ENCODE assay signal across 26 cellular contexts in the genomic region with DNA sequence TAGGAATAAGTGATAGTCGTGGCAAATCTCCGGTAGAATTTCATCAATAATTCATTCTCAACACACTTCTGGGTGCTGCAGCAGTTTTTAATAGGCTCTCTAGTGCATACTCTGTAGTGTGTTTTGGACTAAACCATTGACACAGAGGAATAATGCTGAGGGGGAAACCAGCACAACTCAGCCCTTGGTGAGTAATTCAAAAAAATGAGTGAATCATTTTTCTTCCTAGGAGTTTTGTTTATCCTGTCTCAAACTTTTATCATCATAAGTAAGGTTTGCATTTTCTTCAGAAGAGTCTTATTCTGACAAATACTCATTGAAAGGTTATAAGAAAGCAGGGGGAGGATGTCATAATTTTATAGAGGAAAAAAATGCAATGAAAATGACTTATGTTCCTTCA.
DNase-seq lines count a peak whose midpoint lies in the region; ATAC-seq, FAIRE-seq and TF ChIP-seq lines count a peak whose summit lies in the region.
"Had no signal": no experiment of that assay in that cellular context is flagged by ENCODE, and none has a peak within 500 bp of the region (broad histone marks: within the 10 kb centered on the region; RNA-seq: fewer than 3 reads in every experiment).

No MANE protein-coding gene starts in this region.

- POLR2A ChIA-PET in AG04449 (lab: Yijun Ruan, JAX) = no interaction called here

- no peaks in the 10 kb centered on the region for H3K4me1 Mint-ChIP-seq in endodermal cell
- H3K4me1 Mint-ChIP-seq: CD14-positive monocyte; naive thymus-derived CD8-positive, alpha-beta T cell had no signal

- intact Hi-C loops in sigmoid colon (cut with DNase I) = no loop called here

- CTCF ChIA-PET in AG04449 (lab: Yijun Ruan, JAX) = no interaction called here

- H3K27me3 ChIP-seq in bronchial epithelial cell (ENCODE audit: control insufficient read depth, insufficient read depth, low read length) = no peaks in the 10 kb centered on the region
- no peaks in the 10 kb centered on the region for H3K27me3 ChIP-seq in endodermal cell (ENCODE audit: control insufficient read depth, insufficient read depth, low read length, poor library complexity, severe bottlenecking)
- H3K27me3 ChIP-seq in sigmoid colon = no peaks in the 10 kb centered on the region
- H3K27me3 ChIP-seq: upper lobe of right lung had no signal

- DNase-seq in AG04449 (ENCODE audit: low read depth, low spot score) (peak; percentile 37), HPDE6-E6E7 (ENCODE audit: extremely low spot score) (peak; percentile 3), bronchial epithelial cell (ENCODE audit: low read depth) (peak; percentile 22), kidney tubule cell (ENCODE audit: low spot score) (peak; percentile 1), endodermal cell (no peak), sigmoid colon (no peak), SKM-1 treated with dmso at 0.1 percent for 144 hours (lab: John Stamatoyannopoulos, UW; ENCODE audit: unreplicated experiment) (no peak)
- DNase-seq: activated CD4-positive, alpha-beta memory T cell treated with anti-CD3 and anti-CD28 coated beads for 36 hours; activated gamma-delta T cell treated with Interleukin-2 at 50 U/mL for 16 hours; activated T-cell treated with anti-CD3 and anti-CD28 coated beads for 4 hours; cerebellar nuclear complex; DMS153; effector memory CD8-positive, alpha-beta T cell; hypothalamus; kidney; naive thymus-derived CD8-positive, alpha-beta T cell; NCI-H1105 treated with DMSO at 0.1 percent for 48 hours; NCI-H2171; NCI-H69; SHP77 treated with DMSO at 0.1 percent for 48 hours; small intestine; stimulated activated CD4-positive, alpha-beta T cell treated with anti-CD3 and anti-CD28 coated beads, Interleukin-4, amount 100 ng/mL, for 4 hours; upper lobe of right lung had no signal

- no peak overlapping the region for H3K4me3 Mint-ChIP-seq in endodermal cell
- H3K4me3 Mint-ChIP-seq: activated CD4-positive, alpha-beta memory T cell treated with anti-CD3 and anti-CD28 coated beads for 36 hours; CD14-positive monocyte; effector memory CD8-positive, alpha-beta T cell; naive thymus-derived CD8-positive, alpha-beta T cell had no signal

- no peak for TF ChIP-seq EP300 in sigmoid colon (IDR thresholded peaks at IDR 0.05)

- 95% methylated on average over 2 of the region's 2 CpGs; no CpG with 5 or more reads in 1 of the 2 experiments for WGBS in endodermal cell (ENCODE audit: insufficient coverage in 1 of 2, insufficient read length in 1 of 2), 2 experiments
- WGBS in sigmoid colon, 2 donors = 83 to 88% methylated on average over 2 of the region's 2 CpGs

- no peak overlapping the region for H3K9ac ChIP-seq in endodermal cell (ENCODE audit: extremely low read depth, low read length, poor library complexity, severe bottlenecking)

- no peaks in the 10 kb centered on the region for H3K27me3 Mint-ChIP-seq in endodermal cell (ENCODE audit: insufficient read depth)
- H3K27me3 Mint-ChIP-seq: activated CD4-positive, alpha-beta memory T cell treated with anti-CD3 and anti-CD28 coated beads for 36 hours; effector memory CD8-positive, alpha-beta T cell; naive thymus-derived CD8-positive, alpha-beta T cell had no signal

- H3K4me1 ChIP-seq in endodermal cell (ENCODE audit: control insufficient read depth, insufficient read depth, low read length) (no peaks in the 10 kb centered on the region), sigmoid colon (no peaks in the 10 kb centered on the region)
- H3K4me1 ChIP-seq: A549, upper lobe of right lung had no signal

- FAIRE-seq in bronchial epithelial cell (lab: Jason Lieb, UNC) = no peak
- FAIRE-seq: A549, kidney, small intestine had no signal

- TF ChIP-seq POLR2A in sigmoid colon (IDR thresholded peaks at IDR 0.05) = no peak

- H3K27ac Mint-ChIP-seq in endodermal cell = no peak overlapping the region
- H3K27ac Mint-ChIP-seq: activated CD4-positive, alpha-beta memory T cell treated with anti-CD3 and anti-CD28 coated beads for 36 hours; CD14-positive monocyte; effector memory CD8-positive, alpha-beta T cell; naive thymus-derived CD8-positive, alpha-beta T cell had no signal

- no peak overlapping the region for H3K4me3 ChIP-seq in AG04449 (ENCODE audit: low read depth, low read length)
- H3K4me3 ChIP-seq in bronchial epithelial cell (ENCODE audit: low read depth, low read length) = no peak overlapping the region
- H3K4me3 ChIP-seq in endodermal cell (ENCODE audit: low read length) = no peak overlapping the region
- no peak overlapping the region for H3K4me3 ChIP-seq in sigmoid colon
- H3K4me3 ChIP-seq: A549, upper lobe of right lung had no signal

- H3K36me3 ChIP-seq in bronchial epithelial cell (ENCODE audit: control insufficient read depth, insufficient read depth, low read length) (no peaks in the 10 kb centered on the region), endodermal cell (ENCODE audit: control insufficient read depth, insufficient read depth, low read length) (no peaks in the 10 kb centered on the region), sigmoid colon (no peaks in the 10 kb centered on the region)
- H3K36me3 ChIP-seq: upper lobe of right lung had no signal

- H3K9me3 Mint-ChIP-seq in endodermal cell = no peaks in the 10 kb centered on the region

- H3K36me3 Mint-ChIP-seq in endodermal cell (ENCODE audit: low read depth) = no peaks in the 10 kb centered on the region
- H3K36me3 Mint-ChIP-seq: activated CD4-positive, alpha-beta memory T cell treated with anti-CD3 and anti-CD28 coated beads for 36 hours; CD14-positive monocyte; naive thymus-derived CD8-positive, alpha-beta T cell had no signal

- ATAC-seq in HG02798 (IDR thresholded peaks at IDR 0.05; ENCODE audit: poor library complexity, unreplicated experiment) = no peak
- ATAC-seq: A549; effector memory CD8-positive, alpha-beta T cell; naive thymus-derived CD8-positive, alpha-beta T cell; upper lobe of right lung had no signal

- TF ChIP-seq CTCF in AG04449 (IDR thresholded peaks at IDR 0.05; ENCODE audit: insufficient read depth, low read length, missing control alignments) = no peak
- TF ChIP-seq CTCF in bronchial epithelial cell (IDR thresholded peaks at IDR 0.05; ENCODE audit: insufficient read depth, low read length, severe bottlenecking) = no peak
- no peak for TF ChIP-seq CTCF in endodermal cell (conservative IDR thresholded peaks at IDR 0.05)
- TF ChIP-seq CTCF in sigmoid colon (IDR thresholded peaks at IDR 0.05) = no peak

- H3K27ac ChIP-seq in endodermal cell (ENCODE audit: low read depth, low read length) = no peak overlapping the region
- H3K27ac ChIP-seq in sigmoid colon = no peak overlapping the region
- H3K27ac ChIP-seq: A549, upper lobe of right lung had no signal

- H3K9me3 ChIP-seq in endodermal cell (ENCODE audit: control insufficient read depth, low read length) (no peaks in the 10 kb centered on the region), sigmoid colon (no peaks in the 10 kb centered on the region)
- H3K9me3 ChIP-seq: A549, upper lobe of right lung had no signal

Comparison
In these comparisons a context has a peak if more than half of its experiments do, and no peak if none do; other contexts are left out.
1. DNase-seq: peak in AG04449 (single experiment), HPDE6-E6E7 (single experiment), bronchial epithelial cell (single experiment) and kidney tubule cell (single experiment); none in endodermal cell (single experiment), sigmoid colon (single experiment) and SKM-1 treated with dmso at 0.1 percent for 144 hours (single experiment).